ENCODE assay signal across 8 cellular contexts in genomic region chr19:34963531-34964406, GRCh38. TPM values are rescaled to one million over a fixed set of nuclear protein-coding genes. Genes with fewer than 3 reads are reported as not detected.
A peak's percentile ranks its signal among the peaks of the same experiment; 100 is the strongest.
DNase-seq lines count a peak whose midpoint lies in the region; ATAC-seq and TF ChIP-seq lines count a peak whose summit lies in the region.

ZNF792 (minus strand) TSS chr19:34964229; CDS start chr19:34963662, 567 bp downstream.

- peaks cover 0 to 11% (median 4%) of the 10 kb centered on the region in 3 donors for H3K27me3 Mint-ChIP-seq in naive B cell

- H3K9me3 Mint-ChIP-seq in naive B cell: peaks cover 24 to 69% (median 54%) of the 10 kb centered on the region in 7 donors

- H3K27me3 ChIP-seq in fibroblast of lung (ENCODE audit: control insufficient read depth, insufficient read depth, low read length): no peaks in the 10 kb centered on the region
- H3K27me3 ChIP-seq in stomach smooth muscle (ENCODE audit: control insufficient read depth in 1 of 2, insufficient read depth in 2 of 2, low read length in 2 of 2): no peaks in the 10 kb centered on the region

- peaks cover 30 to 34% (median 30%) of the 10 kb centered on the region in 3 donors for H3K4me1 Mint-ChIP-seq in naive B cell

- H3K4me2 ChIP-seq in fibroblast of lung (ENCODE audit: extremely low read depth, insufficient read depth, low read length): peak within 1 kb of the TSS; percentile 37

- peak; percentile 65 for ATAC-seq in HG03196 (IDR thresholded peaks at IDR 0.05; ENCODE audit: unreplicated experiment)
- ATAC-seq in naive B cell (ENCODE audit: low read depth in 2 of 2): peak; percentile 75

- H3K4me3 Mint-ChIP-seq in naive B cell: peak within 1 kb of the TSS; percentile 87 to 97 (median 94)

- H3K9me3 ChIP-seq in fibroblast of lung (ENCODE audit: control insufficient read depth, insufficient read depth, low read depth, low read length): peaks cover 2% of the 10 kb centered on the region
- H3K9me3 ChIP-seq in stomach smooth muscle (ENCODE audit: control insufficient read depth in 2 of 2, low read length in 2 of 2): peaks cover 12 to 21% of the 10 kb centered on the region in 2 donors

- DNase-seq in NOMO-1 treated with DMSO at 0.1 percent for 48 hours (lab: John Stamatoyannopoulos, UW; ENCODE audit: unreplicated experiment) (peak; percentile 43), fibroblast of lung (ENCODE audit: low read depth in 2 of 2) (peak; percentile 30 to 51), naive B cell (peak; percentile 29)
- DNase-seq in activated T-cell treated with anti-CD3 and anti-CD28 coated beads, Interleukin-2, amount 50 U/mL, for 48 hours: peak; percentile 67 to 77

- TF ChIP-seq CTCF in 22Rv1 (IDR thresholded peaks at IDR 0.05): no peak
- no peak for TF ChIP-seq CTCF in fibroblast of lung (conservative IDR thresholded peaks at IDR 0.05 in 1 of 2, IDR thresholded peaks at IDR 0.05 in 1 of 2; ENCODE audit: low read depth in 1 of 2, low read length in 2 of 2)

- peak within 1 kb of the TSS; percentile 26; the same call in 1 of the 2 replicates for H3K27ac ChIP-seq in 22Rv1
- H3K27ac ChIP-seq in fibroblast of lung (ENCODE audit: insufficient read depth, low read length): peak within 1 kb of the TSS; percentile 27
- peak within 1 kb of the TSS; percentile 24 for H3K27ac ChIP-seq in stomach smooth muscle (ENCODE audit: low read length)

- H3K4me1 ChIP-seq in fibroblast of lung (ENCODE audit: control insufficient read depth, extremely low read depth, insufficient read depth, low read length): peaks cover 9% of the 10 kb centered on the region
- peaks cover 23% of the 10 kb centered on the region for H3K4me1 ChIP-seq in stomach smooth muscle (ENCODE audit: control insufficient read depth, insufficient read depth, low read length)

- H3K27ac Mint-ChIP-seq in naive B cell: peak within 1 kb of the TSS in 5 of 6 donors; percentile 60 to 94 (median 77)

- peaks cover 2% of the 10 kb centered on the region for H3K79me2 ChIP-seq in fibroblast of lung (ENCODE audit: control insufficient read depth, insufficient read depth, low read length)

- peak; percentile 53 for TF ChIP-seq POLR2A in GM15510 (IDR thresholded peaks at IDR 0.05; ENCODE audit: borderline replicate concordance, extremely low read depth, insufficient read length)

- peak within 1 kb of the TSS; percentile 95 for H2AFZ ChIP-seq in fibroblast of lung (ENCODE audit: low read length)

- H3K9ac ChIP-seq in fibroblast of lung (ENCODE audit: insufficient read depth, low read length) (peak within 1 kb of the TSS; percentile 44), stomach smooth muscle (ENCODE audit: low read length in 2 of 2) (peak within 1 kb of the TSS; percentile 70 to 76)

- peak within 1 kb of the TSS; percentile 71 to 89 (median 86) for H3K4me3 ChIP-seq in fibroblast of lung (replicated peaks in 1 of 4; ENCODE audit: control extremely low read depth in 1 of 4, insufficient read depth in 1 of 4, low read depth in 3 of 4, low read length in 4 of 4)
- H3K4me3 ChIP-seq in stomach smooth muscle (ENCODE audit: low read length in 2 of 2): peak within 1 kb of the TSS; percentile 87 to 89

- peaks cover 5% of the 10 kb centered on the region for H3K36me3 ChIP-seq in fibroblast of lung (ENCODE audit: control insufficient read depth, insufficient read depth, low read length)
- peaks cover 12 to 17% of the 10 kb centered on the region in 2 donors for H3K36me3 ChIP-seq in stomach smooth muscle (ENCODE audit: control insufficient read depth in 2 of 2, insufficient read depth in 2 of 2, low read length in 2 of 2)

- peaks cover 35 to 36% of the 10 kb centered on the region in 2 donors for H3K36me3 Mint-ChIP-seq in naive B cell

- no peaks in the 10 kb centered on the region for H4K20me1 ChIP-seq in fibroblast of lung (ENCODE audit: control insufficient read depth, extremely low read depth, insufficient read depth, low read length)

RNA-seq across cellular contexts. Expression of gene ZNF792, which starts in this region (rescaled TPM):
- total RNA-seq in fibroblast of lung: 3.3 and 5.0 TPM in 2 replicates
- polyA plus RNA-seq in fibroblast of lung (1.6 and 1.7 TPM in 2 replicates), naive B cell (ENCODE audit: low read depth in 6 of 6) (10 to 100 TPM in 2 of 6 donors, 1 to 10 TPM in 4; 6.7 to 14.7 (median 8.8) TPM)
- 0.92 and 0.99 TPM in 2 replicates for polyA plus RNA-seq in fibroblast of lung (2012)
- 1.8 and 1.9 TPM in 2 replicates for polyA minus RNA-seq in fibroblast of lung (ENCODE audit: low replicate concordance)

Comparison
In these comparisons a context has a peak if more than half of its experiments do, and no peak if none do; other contexts are left out.
1. Peak in every context shown above with its lines: DNase-seq, ATAC-seq, H3K4me3 ChIP-seq and H3K27ac ChIP-seq.